ENCODE assay signal across 1 cellular context in genomic region chr16:4648917-4649316, GRCh38.
TF ChIP-seq lines count a peak whose summit lies in the region.

No MANE protein-coding gene starts in this region.

TF ChIP-seq in HepG2, 621 proteins besides CTCF, POLR2A, EP300 and RAD21:
- TF ChIP-seq ZNF724P (CRISPR knock-in tag; IDR thresholded peaks at IDR 0.05; ENCODE audit: borderline replicate concordance) (no peak), ZBTB33 (CRISPR knock-in tag; IDR thresholded peaks at IDR 0.05) (peak; percentile 97), LBX2 (CRISPR knock-in tag; IDR thresholded peaks at IDR 0.05; ENCODE audit: borderline replicate concordance) (no peak)
